18 cellular contexts compared by ENCODE assay signal in genomic region chr11:46827995-46828394, GRCh38. TPM values are rescaled to one million over a fixed set of nuclear protein-coding genes. Genes with fewer than 3 reads are reported as not detected.
A peak's percentile ranks its signal among the peaks of the same experiment; 100 is the strongest.
DNase-seq lines count a peak whose midpoint lies in the region; ATAC-seq and TF ChIP-seq lines count a peak whose summit lies in the region.
"Had no signal": no experiment of that assay in that cellular context is flagged by ENCODE, and none has a peak within 500 bp of the region (broad histone marks: within the 10 kb centered on the region; RNA-seq: fewer than 3 reads in every experiment).

No MANE protein-coding gene starts in this region.

- no peak overlapping the region for H3K4me3 ChIP-seq in Panc1 (ENCODE audit: low read depth in 2 of 2, low read length in 2 of 2)
- H3K4me3 ChIP-seq in fibroblast of lung (replicated peaks in 1 of 4; ENCODE audit: control extremely low read depth in 1 of 4, insufficient read depth in 1 of 4, low read depth in 3 of 4, low read length in 4 of 4): no peak overlapping the region
- H3K4me3 ChIP-seq in psoas muscle: no peak overlapping the region
- H3K4me3 ChIP-seq: SJCRH30 had no signal

- H3K36me3 ChIP-seq in Panc1 (ENCODE audit: control insufficient read depth, insufficient read depth, low read length): no peaks in the 10 kb centered on the region
- no peaks in the 10 kb centered on the region for H3K36me3 ChIP-seq in fibroblast of lung (ENCODE audit: control insufficient read depth, insufficient read depth, low read length)
- no peaks in the 10 kb centered on the region for H3K36me3 ChIP-seq in psoas muscle (ENCODE audit: insufficient read depth in 1 of 2, low read depth in 1 of 2)
- H3K36me3 ChIP-seq: brain microvascular endothelial cell had no signal

- H3K27me3 Mint-ChIP-seq in T-helper 2 cell treated with Interferon-gamma antibody and Interleukin-4, amounts not matched to agents 5 μg/mL and 100 μg/mL, for 36 hours (ENCODE audit: low read depth): no peaks in the 10 kb centered on the region
- H3K27me3 Mint-ChIP-seq: activated CD4-positive, alpha-beta memory T cell treated with anti-CD3 and anti-CD28 coated beads for 36 hours had no signal

- ATAC-seq in Panc1 (no peak), psoas muscle (no peak), GM19395 (IDR thresholded peaks at IDR 0.05; ENCODE audit: unreplicated experiment) (no peak)
- ATAC-seq: right cardiac atrium had no signal

- H2AFZ ChIP-seq in fibroblast of lung (ENCODE audit: low read length): no peak overlapping the region

- peaks cover 36% of the 10 kb centered on the region for H3K4me1 Mint-ChIP-seq in T-helper 2 cell treated with Interferon-gamma antibody and Interleukin-4, amounts not matched to agents 5 μg/mL and 100 μg/mL, for 36 hours (ENCODE audit: low read depth)

- H4K20me1 ChIP-seq in fibroblast of lung (ENCODE audit: control insufficient read depth, extremely low read depth, insufficient read depth, low read length): no peaks in the 10 kb centered on the region

- peaks cover 43% of the 10 kb centered on the region for H3K4me1 ChIP-seq in Panc1 (ENCODE audit: control insufficient read depth, insufficient read depth, low read length)
- peaks cover 12% of the 10 kb centered on the region for H3K4me1 ChIP-seq in fibroblast of lung (ENCODE audit: control insufficient read depth, extremely low read depth, insufficient read depth, low read length)
- peaks cover 32% of the 10 kb centered on the region for H3K4me1 ChIP-seq in psoas muscle

- H3K27ac Mint-ChIP-seq in T-helper 2 cell treated with Interferon-gamma antibody and Interleukin-4, amounts not matched to agents 5 μg/mL and 100 μg/mL, for 36 hours: no peak overlapping the region
- H3K27ac Mint-ChIP-seq: activated CD4-positive, alpha-beta memory T cell treated with anti-CD3 and anti-CD28 coated beads for 36 hours had no signal

- peaks cover 4% of the 10 kb centered on the region for H3K36me3 Mint-ChIP-seq in T-helper 2 cell treated with Interferon-gamma antibody and Interleukin-4, amounts not matched to agents 5 μg/mL and 100 μg/mL, for 36 hours (ENCODE audit: low read depth)
- H3K36me3 Mint-ChIP-seq: activated CD4-positive, alpha-beta memory T cell treated with anti-CD3 and anti-CD28 coated beads for 36 hours had no signal

- H3K4me3 Mint-ChIP-seq in T-helper 2 cell treated with Interferon-gamma antibody and Interleukin-4, amounts not matched to agents 5 μg/mL and 100 μg/mL, for 36 hours: peak overlapping the region; percentile 80
- H3K4me3 Mint-ChIP-seq: activated CD4-positive, alpha-beta memory T cell treated with anti-CD3 and anti-CD28 coated beads for 36 hours had no signal

- H3K79me2 ChIP-seq in fibroblast of lung (ENCODE audit: control insufficient read depth, insufficient read depth, low read length): peaks cover 94% of the 10 kb centered on the region

- in situ Hi-C loops in Panc1 (cut with HindIII; ENCODE audit: low pct_unique_long_range_greater_than_20kb, low sequenced_read_pairs): no loop called here

- H3K9ac ChIP-seq in fibroblast of lung (ENCODE audit: insufficient read depth, low read length): no peak overlapping the region

- H3K9me3 ChIP-seq in Panc1 (ENCODE audit: control insufficient read depth, insufficient read depth, low read depth, low read length) (no peaks in the 10 kb centered on the region), fibroblast of lung (ENCODE audit: control insufficient read depth, insufficient read depth, low read depth, low read length) (no peaks in the 10 kb centered on the region), psoas muscle (no peaks in the 10 kb centered on the region)
- H3K9me3 ChIP-seq: SJCRH30 had no signal

- intact Hi-C loops in Panc1 (cut with micrococcal nuclease; ENCODE audit: unreplicated experiment): no loop called here
- intact Hi-C loops in psoas muscle (cut with DNase I): loop anchor here in 1 of 2 donors (2.0 kb wide), 1 partner anchor 19 kb away; the partner anchor contains the start of gene CKAP5
- intact Hi-C loops in posterior vena cava (cut with DNase I): no loop called here

- 52 to 88% (median 75%) methylated on average over 1 of the region's 1 CpG for WGBS in psoas muscle, 3 donors

- DNase-seq in T-helper 2 cell treated with Interferon-gamma antibody and Interleukin-4, amounts not matched to agents 5 μg/mL and 100 μg/mL, for 36 hours (ENCODE audit: low spot score): no peak
- DNase-seq in T-helper 2 cell (no peak), Panc1 (ENCODE audit: low read depth, low spot score) (no peak), fibroblast of lung (ENCODE audit: low read depth in 2 of 2) (peak in 1 of 2 donors; percentile 56), psoas muscle (no peak), NCI-H2029 (lab: John Stamatoyannopoulos, UW) (no peak), posterior vena cava (ENCODE audit: low spot score) (no peak)
- DNase-seq: activated CD4-positive, alpha-beta memory T cell treated with anti-CD3 and anti-CD28 coated beads for 36 hours; brain microvascular endothelial cell; effector CD8-positive, alpha-beta T cell; GDM1; head of caudate nucleus; MV-4-11; NCI-H2171 treated with DMSO at 0.1 percent for 48 hours; right cardiac atrium; SJCRH30; stimulated activated CD4-positive, alpha-beta T cell treated with anti-CD3 and anti-CD28 coated beads, Interleukin-4, amount 100 ng/mL, for 1 hour had no signal

- CTCF ChIA-PET in Panc1 (lab: Charles Lee): no interaction called here

- H3K4me2 ChIP-seq in fibroblast of lung (ENCODE audit: extremely low read depth, insufficient read depth, low read length): peak overlapping the region; percentile 48

- no TSS peak for BruUV-seq in Panc1 (replicated peaks; lab: Mats Ljungman, UMichigan)

- TF ChIP-seq CTCF in Panc1 (IDR thresholded peaks at IDR 0.05) (no peak), fibroblast of lung (conservative IDR thresholded peaks at IDR 0.05 in 1 of 2, IDR thresholded peaks at IDR 0.05 in 1 of 2; ENCODE audit: low read depth in 1 of 2, low read length in 2 of 2) (no peak), psoas muscle (IDR thresholded peaks at IDR 0.05) (no peak)

- H3K9me3 Mint-ChIP-seq in T-helper 2 cell treated with Interferon-gamma antibody and Interleukin-4, amounts not matched to agents 5 μg/mL and 100 μg/mL, for 36 hours: no peaks in the 10 kb centered on the region
- H3K9me3 Mint-ChIP-seq: activated CD4-positive, alpha-beta memory T cell treated with anti-CD3 and anti-CD28 coated beads for 36 hours had no signal

- H3K27ac ChIP-seq in Panc1 (ENCODE audit: low read length): peak overlapping the region; percentile 29
- no peak overlapping the region for H3K27ac ChIP-seq in fibroblast of lung (ENCODE audit: insufficient read depth, low read length)
- peak overlapping the region; percentile 12 for H3K27ac ChIP-seq in psoas muscle
- H3K27ac ChIP-seq: brain microvascular endothelial cell, SJCRH30 had no signal

- POLR2A ChIA-PET in Panc1 (lab: Charles Lee): interaction anchor here (0.7 kb wide), 1 partner anchor 35 kb away, joined by 3 read pairs; no protein-coding TSS in a partner anchor

- H3K27me3 ChIP-seq in Panc1 (ENCODE audit: control insufficient read depth, insufficient read depth, low read length) (no peaks in the 10 kb centered on the region), fibroblast of lung (ENCODE audit: control insufficient read depth, insufficient read depth, low read length) (no peaks in the 10 kb centered on the region), psoas muscle (ENCODE audit: insufficient read depth in 3 of 3, low read length in 2 of 3) (no peaks in the 10 kb centered on the region)
- H3K27me3 ChIP-seq: brain microvascular endothelial cell, SJCRH30 had no signal

RNA-seq across cellular contexts. Expression of gene CKAP5, which starts 18.1 kb away (rescaled TPM):
- total RNA-seq in Panc1 (2021; ENCODE audit: unreplicated experiment) (191 TPM), fibroblast of lung (61.4 and 111 TPM in 2 replicates), psoas muscle (100 to 1,000 TPM in 3 of 4 donors, 10 to 100 TPM in 1; 86.4 to 160 (median 119) TPM), posterior vena cava (10 to 100 TPM; 56.8 to 66.4 TPM)
- 81.8 TPM for polyA plus RNA-seq in Panc1 (2012; ENCODE audit: insufficient read length)
- polyA plus RNA-seq in fibroblast of lung (64.7 and 91.9 TPM in 2 replicates), psoas muscle (10 to 100 TPM; 21.0 to 43.5 (median 23.0) TPM)
- 50.8 and 58.1 TPM in 2 replicates for polyA plus RNA-seq in fibroblast of lung (2012)
- 53.2 and 104 TPM in 2 replicates for polyA minus RNA-seq in fibroblast of lung (ENCODE audit: low replicate concordance)
